Comparison of ENCODE assay signal across 15 cellular contexts in genomic region chr5:132383984-132384383, GRCh38. TPM values are rescaled to one million over a fixed set of nuclear protein-coding genes. Genes with fewer than 3 reads are reported as not detected.
A peak's percentile ranks its signal among the peaks of the same experiment; 100 is the strongest.
DNase-seq lines count a peak whose midpoint lies in the region; ATAC-seq and TF ChIP-seq lines count a peak whose summit lies in the region.
"Had no signal": no experiment of that assay in that cellular context is flagged by ENCODE, and none has a peak within 500 bp of the region (broad histone marks: within the 10 kb centered on the region; RNA-seq: fewer than 3 reads in every experiment).

No MANE protein-coding gene starts in this region.

- peak overlapping the region; percentile 61 for H3K27ac Mint-ChIP-seq in T-helper 17 cell
- H3K27ac Mint-ChIP-seq in type B pancreatic cell: no peak overlapping the region
- H3K27ac Mint-ChIP-seq: CD4-positive, CD25-positive, alpha-beta regulatory T cell; CD8-positive, alpha-beta T cell; GM23338; H9 had no signal

- H3K4me1 Mint-ChIP-seq in T-helper 17 cell (peaks cover 31% of the 10 kb centered on the region), type B pancreatic cell (ENCODE audit: unreplicated experiment) (peaks cover 34% of the 10 kb centered on the region)

- no peaks in the 10 kb centered on the region for H3K9me3 ChIP-seq in T-helper 17 cell (ENCODE audit: control insufficient read depth, low read length, poor library complexity, severe bottlenecking)
- H3K9me3 ChIP-seq: Caco-2 had no signal

- H3K27me3 Mint-ChIP-seq in T-helper 17 cell (no peaks in the 10 kb centered on the region), type B pancreatic cell (no peaks in the 10 kb centered on the region)
- H3K27me3 Mint-ChIP-seq: CD4-positive, CD25-positive, alpha-beta regulatory T cell had no signal

- H3K36me3 Mint-ChIP-seq in T-helper 17 cell (ENCODE audit: low read depth) (peaks cover 5% of the 10 kb centered on the region), type B pancreatic cell (peaks cover 15% of the 10 kb centered on the region)
- H3K36me3 Mint-ChIP-seq: CD4-positive, CD25-positive, alpha-beta regulatory T cell had no signal

- no peak for DNase-seq in T-helper 17 cell
- peak; percentile 29 for DNase-seq in islet precursor cell
- peak; percentile 31 for DNase-seq in type B pancreatic cell (ENCODE audit: extremely low spot score, unreplicated experiment)
- DNase-seq in cortex of kidney (lab: John Stamatoyannopoulos, UW): no peak
- no peak for DNase-seq in UCSD-AML1 (lab: John Stamatoyannopoulos, UW; ENCODE audit: unreplicated experiment)
- DNase-seq: Caco-2; CD4-positive, CD25-positive, alpha-beta regulatory T cell; CD8-positive, alpha-beta T cell; DMS153; DND-41; H9 had no signal

- no peaks in the 10 kb centered on the region for H3K9me3 Mint-ChIP-seq in type B pancreatic cell
- H3K9me3 Mint-ChIP-seq: CD4-positive, CD25-positive, alpha-beta regulatory T cell; CD8-positive, alpha-beta T cell; GM23338; H9 had no signal

- no peak for TF ChIP-seq CTCF in type B pancreatic cell (conservative IDR thresholded peaks at IDR 0.05)

- ATAC-seq in T-helper 17 cell (no peak), GM18870 (IDR thresholded peaks at IDR 0.05; ENCODE audit: unreplicated experiment) (no peak), GM21447 (IDR thresholded peaks at IDR 0.05; ENCODE audit: unreplicated experiment) (no peak)
- ATAC-seq: CD8-positive, alpha-beta T cell; GM23338; HCT116 had no signal

- no peak overlapping the region for H3K4me3 Mint-ChIP-seq in T-helper 17 cell
- no peak overlapping the region for H3K4me3 Mint-ChIP-seq in type B pancreatic cell
- H3K4me3 Mint-ChIP-seq: CD4-positive, CD25-positive, alpha-beta regulatory T cell; CD8-positive, alpha-beta T cell; GM23338; H9 had no signal

RNA-seq across cellular contexts. Expression of gene SLC22A5, which starts 14.5 kb away (rescaled TPM):
- total RNA-seq in T-helper 17 cell (1 to 10 TPM; 3.4 to 3.7 TPM), type B pancreatic cell (ENCODE audit: low replicate concordance) (21.6 and 39.3 TPM in 2 replicates)

Comparison
In these comparisons a context has a peak if more than half of its experiments do, and no peak if none do; other contexts are left out.
1. DNase-seq: peak in islet precursor cell (single experiment) and type B pancreatic cell (single experiment); none in T-helper 17 cell (0 of 3), cortex of kidney (single experiment) and UCSD-AML1 (single experiment).